ENCODE assay signal across 19 cellular contexts in genomic region chr16:30670072-30670824, GRCh38. TPM values are rescaled to one million over a fixed set of nuclear protein-coding genes. Genes with fewer than 3 reads are reported as not detected.
DNase-seq lines count a peak whose midpoint lies in the region; ATAC-seq and TF ChIP-seq lines count a peak whose summit lies in the region.
"Had no signal": no experiment of that assay in that cellular context is flagged by ENCODE, and none has a peak within 500 bp of the region (broad histone marks: within the 10 kb centered on the region; RNA-seq: fewer than 3 reads in every experiment).

No MANE protein-coding gene starts in this region.

- TSS peak; percentile 13 for BruUV-seq in Caco-2 (replicated peaks; lab: Mats Ljungman, UMichigan)

- POLR2A ChIA-PET in Caco-2 (lab: Charles Lee), result no interaction called here

- H3K4me1 ChIP-seq in Caco-2, result no peaks in the 10 kb centered on the region
- no peaks in the 10 kb centered on the region for H3K4me1 ChIP-seq in mucosa of descending colon (ENCODE audit: low read depth)
- H3K4me1 ChIP-seq: gastrocnemius medialis had no signal

- H3K36me3 Mint-ChIP-seq in Caco-2 (ENCODE audit: insufficient read depth, unreplicated experiment), result peaks cover 13% of the 10 kb centered on the region
- peaks cover 15% of the 10 kb centered on the region for H3K36me3 Mint-ChIP-seq in HFFc6 (ENCODE audit: low read depth)
- H3K36me3 Mint-ChIP-seq in central memory CD8-positive, alpha-beta T cell (ENCODE audit: insufficient read depth), result peaks cover 29% of the 10 kb centered on the region
- peaks cover 31% of the 10 kb centered on the region for H3K36me3 Mint-ChIP-seq in T-helper 2 cell treated with Interferon-gamma antibody and Interleukin-4, amounts not matched to agents 5 μg/mL and 100 μg/mL, for 36 hours (ENCODE audit: low read depth)

- H3K4me3 Mint-ChIP-seq in Caco-2 (ENCODE audit: unreplicated experiment) (no peak overlapping the region), HFFc6 (no peak overlapping the region)
- H3K4me3 Mint-ChIP-seq in central memory CD8-positive, alpha-beta T cell, result no peak overlapping the region
- no peak overlapping the region for H3K4me3 Mint-ChIP-seq in T-helper 2 cell treated with Interferon-gamma antibody and Interleukin-4, amounts not matched to agents 5 μg/mL and 100 μg/mL, for 36 hours
- H3K4me3 Mint-ChIP-seq: activated naive CD8-positive, alpha-beta T cell; CD8-positive, alpha-beta T cell; mesothelial cell of epicardium had no signal

- DNase-seq in Caco-2 (no peak), HFFc6 (no peak), mucosa of descending colon (no peak), foreskin fibroblast (no peak), SIG-M5 treated with dmso at 0.1 percent for 504 hours (lab: John Stamatoyannopoulos, UW; ENCODE audit: unreplicated experiment) (no peak)
- DNase-seq in central memory CD8-positive, alpha-beta T cell (ENCODE audit: low spot score in 2 of 2), result no peak
- no peak for DNase-seq in T-helper 2 cell treated with Interferon-gamma antibody and Interleukin-4, amounts not matched to agents 5 μg/mL and 100 μg/mL, for 36 hours (ENCODE audit: low spot score)
- DNase-seq in activated CD4-positive, alpha-beta T cell treated with anti-CD3 and anti-CD28 coated beads for 1 hour, result no peak
- DNase-seq: CD8-positive, alpha-beta T cell; DMS79 treated with DMSO at 0.1 percent for 48 hours; gastrocnemius medialis; GM23248; Kasumi-1; NCI-H1105; NCI-H524; T-helper 1 cell had no signal

- TF ChIP-seq CTCF in Caco-2 (IDR thresholded peaks at IDR 0.05; ENCODE audit: insufficient read depth in 1 of 2, low read depth in 1 of 2, low read length in 1 of 2, severe bottlenecking in 1 of 2, unreplicated experiment in 1 of 2), result no peak
- TF ChIP-seq CTCF in HFFc6 (IDR thresholded peaks at IDR 0.05), result peak; percentile 38
- TF ChIP-seq CTCF in mucosa of descending colon (IDR thresholded peaks at IDR 0.05), result no peak
- no peak for TF ChIP-seq CTCF in foreskin fibroblast (IDR thresholded peaks at IDR 0.05; ENCODE audit: low read depth, low read length)

- H3K27me3 Mint-ChIP-seq in Caco-2 (ENCODE audit: insufficient read depth, unreplicated experiment) (no peaks in the 10 kb centered on the region), HFFc6 (ENCODE audit: insufficient read depth) (no peaks in the 10 kb centered on the region)
- H3K27me3 Mint-ChIP-seq in central memory CD8-positive, alpha-beta T cell, result no peaks in the 10 kb centered on the region
- no peaks in the 10 kb centered on the region for H3K27me3 Mint-ChIP-seq in T-helper 2 cell treated with Interferon-gamma antibody and Interleukin-4, amounts not matched to agents 5 μg/mL and 100 μg/mL, for 36 hours (ENCODE audit: low read depth)
- H3K27me3 Mint-ChIP-seq: activated naive CD8-positive, alpha-beta T cell had no signal

- intact Hi-C loops in Caco-2 (cut with micrococcal nuclease; ENCODE audit: unreplicated experiment) (no loop called here), mucosa of descending colon (cut with DNase I, micrococcal nuclease) (no loop called here)

- H3K4me3 ChIP-seq in Caco-2 (ENCODE audit: low read depth, low read length) (no peak overlapping the region), mucosa of descending colon (no peak overlapping the region), foreskin fibroblast (ENCODE audit: low read depth in 1 of 2, low read length in 2 of 2) (no peak overlapping the region)
- H3K4me3 ChIP-seq: gastrocnemius medialis, GM23248, thoracic aorta had no signal

- CTCF ChIA-PET in Caco-2 (lab: Charles Lee), result no interaction called here

- no peaks in the 10 kb centered on the region for H3K4me1 Mint-ChIP-seq in Caco-2 (ENCODE audit: low read depth, unreplicated experiment)
- peaks cover 7% of the 10 kb centered on the region; the same call in 1 of the 2 replicates for H3K4me1 Mint-ChIP-seq in HFFc6 (ENCODE audit: low read depth)
- H3K4me1 Mint-ChIP-seq in central memory CD8-positive, alpha-beta T cell, result peaks cover 8% of the 10 kb centered on the region
- H3K4me1 Mint-ChIP-seq in T-helper 2 cell treated with Interferon-gamma antibody and Interleukin-4, amounts not matched to agents 5 μg/mL and 100 μg/mL, for 36 hours (ENCODE audit: low read depth), result no peaks in the 10 kb centered on the region
- H3K4me1 Mint-ChIP-seq: mesothelial cell of epicardium had no signal

- no peak overlapping the region for H3K27ac Mint-ChIP-seq in Caco-2 (ENCODE audit: unreplicated experiment)
- H3K27ac Mint-ChIP-seq in HFFc6, result no peak overlapping the region
- H3K27ac Mint-ChIP-seq in central memory CD8-positive, alpha-beta T cell (ENCODE audit: low read depth), result peak overlapping the region; percentile 68
- H3K27ac Mint-ChIP-seq in T-helper 2 cell treated with Interferon-gamma antibody and Interleukin-4, amounts not matched to agents 5 μg/mL and 100 μg/mL, for 36 hours, result no peak overlapping the region
- H3K27ac Mint-ChIP-seq: activated naive CD8-positive, alpha-beta T cell; CD8-positive, alpha-beta T cell had no signal

- H3K9me3 ChIP-seq in Caco-2 (no peaks in the 10 kb centered on the region), mucosa of descending colon (no peaks in the 10 kb centered on the region)
- H3K9me3 ChIP-seq: gastrocnemius medialis, thoracic aorta had no signal

- H3K27me3 ChIP-seq in Caco-2 (replicated peaks; ENCODE audit: control insufficient read depth, insufficient read depth, low read length), result no peaks in the 10 kb centered on the region
- H3K27me3 ChIP-seq: gastrocnemius medialis had no signal

- ATAC-seq in central memory CD8-positive, alpha-beta T cell (replicated peaks; ENCODE audit: extremely low read depth, poor library complexity, severe bottlenecking), result peak; percentile 25
- ATAC-seq in mucosa of descending colon, result peak; percentile 5
- ATAC-seq: CD8-positive, alpha-beta T cell; gastrocnemius medialis had no signal

- H3K36me3 ChIP-seq in Caco-2 (ENCODE audit: control insufficient read depth, insufficient read depth, low read length), result no peaks in the 10 kb centered on the region; the same call in none of the 2 replicates
- H3K36me3 ChIP-seq in mucosa of descending colon (ENCODE audit: low read depth), result peaks cover 3% of the 10 kb centered on the region

- H3K9me3 Mint-ChIP-seq in Caco-2 (ENCODE audit: unreplicated experiment), result no peaks in the 10 kb centered on the region
- no peaks in the 10 kb centered on the region for H3K9me3 Mint-ChIP-seq in HFFc6
- no peaks in the 10 kb centered on the region for H3K9me3 Mint-ChIP-seq in central memory CD8-positive, alpha-beta T cell
- H3K9me3 Mint-ChIP-seq in T-helper 2 cell treated with Interferon-gamma antibody and Interleukin-4, amounts not matched to agents 5 μg/mL and 100 μg/mL, for 36 hours, result no peaks in the 10 kb centered on the region
- H3K9me3 Mint-ChIP-seq: CD8-positive, alpha-beta T cell; mesothelial cell of epicardium had no signal

RNA-seq across cellular contexts. Expression of gene FBRS, which starts 12.0 kb away (rescaled TPM):
- 46.1 and 47.9 TPM in 2 replicates for total RNA-seq in Caco-2 (2022)
- total RNA-seq in HFFc6 (2021; fragmentation: NEBNext Ultra II Directional; extraction: Animal tissue kit (Norgen Biotek cat#: 25700)), result 10 to 100 TPM; 54.1 to 72.1 (median 64.5) TPM
- 10 to 100 TPM; 82.6 to 97.1 (median 85.8) TPM for total RNA-seq in mucosa of descending colon

RNA-seq across cellular contexts. Expression of gene PRR14, which starts 19.5 kb away (rescaled TPM):
- 26.3 and 28.2 TPM in 2 replicates for total RNA-seq in Caco-2 (2022)
- total RNA-seq in HFFc6 (2021; fragmentation: NEBNext Ultra II Directional; extraction: Animal tissue kit (Norgen Biotek cat#: 25700)), result 10 to 100 TPM; 26.8 to 34.6 (median 29.8) TPM
- total RNA-seq in mucosa of descending colon, result 10 to 100 TPM; 42.1 to 65.6 (median 45.6) TPM

RNA-seq across cellular contexts. Expression of gene SRCAP, which starts 28.7 kb away (rescaled TPM):
- total RNA-seq in Caco-2 (2022) (56.1 and 57.4 TPM in 2 replicates), mucosa of descending colon (10 to 100 TPM; 64.8 to 88.9 (median 65.4) TPM)
- total RNA-seq in HFFc6 (2021; fragmentation: NEBNext Ultra II Directional; extraction: Animal tissue kit (Norgen Biotek cat#: 25700)), result 10 to 100 TPM; 43.4 to 48.1 (median 45.9) TPM
